1 cellular context compared by ENCODE assay signal in genomic region chr9:33785914-33786313, GRCh38.
TF ChIP-seq lines count a peak whose summit lies in the region.

No MANE protein-coding gene starts in this region.

TF ChIP-seq in SK-N-SH treated with all-trans-retinoic acid at 6 μM for 48 hours, 23 proteins besides CTCF, POLR2A, EP300 and RAD21 (continued from another document):
- TF ChIP-seq PATZ1 (CRISPR knock-in tag; IDR thresholded peaks at IDR 0.05; ENCODE audit: borderline replicate concordance) (no peak), ZNF565 (CRISPR knock-in tag; conservative IDR thresholded peaks at IDR 0.05; ENCODE audit: low read depth) (no peak)
